11 cellular contexts compared by ENCODE assay signal in the genomic region with DNA sequence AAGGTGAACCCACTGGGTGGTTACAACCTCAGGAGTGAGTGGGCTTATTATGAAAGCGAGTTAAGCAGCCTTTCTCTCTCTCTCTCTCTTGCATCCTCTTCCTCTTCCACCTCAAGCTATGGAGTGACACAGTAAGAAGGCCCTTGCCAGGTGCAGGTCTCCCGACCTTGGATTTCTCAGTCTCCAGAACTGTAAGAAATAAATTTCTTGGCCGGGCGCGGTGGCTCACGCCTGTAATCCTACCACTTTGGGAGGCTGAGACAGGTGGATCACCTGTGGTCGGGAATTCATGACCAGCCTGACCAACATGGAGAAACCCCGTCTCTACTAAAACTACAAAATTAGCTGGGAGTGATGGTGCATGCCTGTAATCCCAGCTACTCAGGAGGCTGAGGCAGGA. TPM values are rescaled to one million over a fixed set of nuclear protein-coding genes. Genes with fewer than 3 reads are reported as not detected.
"Had no signal": no experiment of that assay in that cellular context is flagged by ENCODE, and none has a peak within 500 bp of the region (broad histone marks: within the 10 kb centered on the region; RNA-seq: fewer than 3 reads in every experiment).

No MANE protein-coding gene starts in this region.

- H3K4me1 ChIP-seq: HAP-1 had no signal

- H2AFZ ChIP-seq: GM23248, GM23338 had no signal

- FAIRE-seq: H54 had no signal

- H3K4me2 ChIP-seq: GM23338 had no signal

- H3K9me3 ChIP-seq: HAP-1 had no signal

- H3K27ac Mint-ChIP-seq: GM23338, HFFc6 had no signal

- H3K4me3 ChIP-seq: GM23248, GM23338, HAP-1 had no signal

- H3K36me3 ChIP-seq: HAP-1 had no signal

- DNase-seq: GM23248, GOT3, H7, H9, HCEC 1CT, HFFc6 had no signal

- ATAC-seq: GM23338, HCT116 had no signal

- H3K27ac ChIP-seq: GM23248 had no signal

- H3K9ac ChIP-seq: GM23248 had no signal

- H3K4me3 Mint-ChIP-seq: GM23338, H9, HFFc6 had no signal

- H3K9me3 Mint-ChIP-seq: GM23338, H9 had no signal

RNA-seq across cellular contexts. Expression of a gene that starts 14.4 kb away (rescaled TPM):
- total RNA-seq: GM23248, H4, HFFc6 had no signal
- polyA plus RNA-seq: GM23248 had no signal
